ENCODE assay signal across 10 cellular contexts in the genomic region with DNA sequence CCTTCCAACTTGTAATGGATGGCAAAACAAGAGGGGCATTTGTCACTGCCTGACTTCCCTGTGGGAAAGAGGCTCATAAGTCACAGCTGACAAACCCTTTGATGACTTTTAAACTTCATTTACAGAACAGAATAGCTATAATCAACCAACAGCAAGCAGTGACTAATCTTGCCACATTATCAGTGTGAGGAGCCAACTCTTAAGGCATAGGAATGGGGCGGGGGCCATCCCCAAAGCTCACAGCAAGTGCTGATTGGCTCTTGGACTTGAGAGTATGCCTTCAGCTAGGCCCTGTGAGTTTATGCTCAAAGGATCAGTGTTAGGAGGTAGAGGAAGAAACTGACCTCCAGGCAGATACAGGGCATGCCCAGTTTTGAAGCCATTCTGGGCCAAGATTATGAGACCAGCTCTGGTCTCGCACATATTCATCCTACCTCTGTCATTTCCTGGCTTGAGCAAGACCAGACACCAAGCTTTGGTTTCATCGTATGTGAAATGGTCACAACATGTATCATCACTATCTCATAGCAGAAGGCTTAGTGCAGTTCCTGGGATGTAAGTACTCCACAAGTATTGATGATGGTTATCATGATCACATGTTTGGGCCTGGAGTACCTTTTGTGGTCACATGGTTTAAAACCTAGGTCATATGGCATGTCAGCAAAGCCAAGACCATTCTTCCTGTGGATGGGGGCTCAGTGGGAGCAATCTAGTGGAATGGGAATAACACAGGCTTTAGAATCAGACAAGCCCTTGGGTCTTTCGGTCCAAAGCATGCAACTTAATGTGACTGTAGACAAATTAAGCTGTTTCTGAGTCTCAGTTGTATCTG. TPM values are rescaled to one million over a fixed set of nuclear protein-coding genes. Genes with fewer than 3 reads are reported as not detected.
A peak's percentile ranks its signal among the peaks of the same experiment; 100 is the strongest.
DNase-seq lines count a peak whose midpoint lies in the region; ATAC-seq and TF ChIP-seq lines count a peak whose summit lies in the region.
"Had no signal": no experiment of that assay in that cellular context is flagged by ENCODE, and none has a peak within 500 bp of the region (broad histone marks: within the 10 kb centered on the region; RNA-seq: fewer than 3 reads in every experiment).

No MANE protein-coding gene starts in this region.

- H3K79me2 ChIP-seq in trophoblast cell (ENCODE audit: control insufficient read depth, insufficient read depth, low read length, poor library complexity), result peaks cover 8% of the 10 kb centered on the region

- H3K4me3 ChIP-seq in trophoblast cell (ENCODE audit: low read depth, low read length), result no peak overlapping the region
- H3K4me3 ChIP-seq: SJCRH30 had no signal

- DNase-seq in activated CD4-positive, alpha-beta T cell treated with anti-CD3 and anti-CD28 coated beads, Interleukin-2, amount 10 ng/mL, durations not matched to agents 24 days and 14 days, result no peak
- DNase-seq in activated CD4-positive, alpha-beta T cell treated with anti-CD3 and anti-CD28 coated beads, Interleukin-2, amount 50 U/mL, for 4 hours, result no peak
- peak; percentile 6 for DNase-seq in LHCN-M2 (ENCODE audit: low read depth)
- peak; percentile 46 to 49 for DNase-seq in erythroblast (lab: John Stamatoyannopoulos, UW)
- no peak for DNase-seq in trophoblast cell
- DNase-seq in cerebellar nuclear complex (lab: John Stamatoyannopoulos, UW), result no peak
- DNase-seq: NCI-H187 treated with DMSO at 0.1 percent for 48 hours, SJCRH30 had no signal

- H3K4me1 ChIP-seq in trophoblast cell (ENCODE audit: control insufficient read depth in 1 of 2, insufficient read depth in 2 of 2, low read length in 2 of 2), result peaks cover 37 to 56% of the 10 kb centered on the region in 2 experiments

- no peaks in the 10 kb centered on the region for H3K9me3 ChIP-seq in trophoblast cell (ENCODE audit: insufficient read depth, low read depth, low read length)
- H3K9me3 ChIP-seq: SJCRH30 had no signal

- no peak overlapping the region for H2AFZ ChIP-seq in trophoblast cell (ENCODE audit: insufficient read depth, low read length, poor library complexity)

- no peak overlapping the region for H3K4me2 ChIP-seq in trophoblast cell (ENCODE audit: low read length)

- H3K4me3 Mint-ChIP-seq in activated CD4-positive, alpha-beta T cell treated with anti-CD3 and anti-CD28 coated beads, Interleukin-2, amount 10 ng/mL, durations not matched to agents 24 days and 14 days, result no peak overlapping the region

- H3K27ac Mint-ChIP-seq in activated CD4-positive, alpha-beta T cell treated with anti-CD3 and anti-CD28 coated beads, Interleukin-2, amount 10 ng/mL, durations not matched to agents 24 days and 14 days, result peak overlapping the region; percentile 34

- H3K79me1 ChIP-seq in trophoblast cell (ENCODE audit: low read length), result peaks cover 27% of the 10 kb centered on the region

- intact Hi-C loops in activated CD4-positive, alpha-beta T cell treated with anti-CD3 and anti-CD28 coated beads, Interleukin-2, amount 10 ng/mL, durations not matched to agents 24 days and 14 days (cut with micrococcal nuclease), result no loop called here

- peaks cover 30% of the 10 kb centered on the region for H3K4me1 Mint-ChIP-seq in activated CD4-positive, alpha-beta T cell treated with anti-CD3 and anti-CD28 coated beads, Interleukin-2, amount 10 ng/mL, durations not matched to agents 24 days and 14 days

- H3K36me3 Mint-ChIP-seq in activated CD4-positive, alpha-beta T cell treated with anti-CD3 and anti-CD28 coated beads, Interleukin-2, amount 10 ng/mL, durations not matched to agents 24 days and 14 days (ENCODE audit: low read depth), result peaks cover 19% of the 10 kb centered on the region

- peak overlapping the region; percentile 62 for H2BK5ac ChIP-seq in trophoblast cell (ENCODE audit: low read depth, low read length, poor library complexity)

- H4K12ac ChIP-seq in trophoblast cell (ENCODE audit: low read depth, low read length), result no peak overlapping the region

- H2AK5ac ChIP-seq in trophoblast cell (ENCODE audit: low read length), result peak overlapping the region; percentile 40

- TF ChIP-seq POLR2A in erythroblast (IDR thresholded peaks at IDR 0.05; ENCODE audit: low read length), result no peak

- H3K27me3 Mint-ChIP-seq in activated CD4-positive, alpha-beta T cell treated with anti-CD3 and anti-CD28 coated beads, Interleukin-2, amount 10 ng/mL, durations not matched to agents 24 days and 14 days, result no peaks in the 10 kb centered on the region

- peak overlapping the region; percentile 30 for H3K4ac ChIP-seq in trophoblast cell (ENCODE audit: low read depth, low read length)

- peak overlapping the region; percentile 45 for H2BK120ac ChIP-seq in trophoblast cell (ENCODE audit: insufficient read depth, low read length, poor library complexity)

- H3K27ac ChIP-seq in trophoblast cell (ENCODE audit: low read depth, low read length), result peak overlapping the region; percentile 77
- H3K27ac ChIP-seq: SJCRH30 had no signal

- no CpG with 5 or more reads among the region's 4 CpGs for WGBS in trophoblast cell (ENCODE audit: extremely low coverage, insufficient coverage, insufficient read length)

- H3K14ac ChIP-seq in trophoblast cell (ENCODE audit: low read length), result peak overlapping the region; percentile 26

- no peaks in the 10 kb centered on the region for H3K27me3 ChIP-seq in trophoblast cell (ENCODE audit: insufficient read depth, low read length)
- H3K27me3 ChIP-seq: SJCRH30 had no signal

- no peak for ATAC-seq in HG03460 (IDR thresholded peaks at IDR 0.05; ENCODE audit: unreplicated experiment)
- no peak for ATAC-seq in HG03342 (IDR thresholded peaks at IDR 0.05; ENCODE audit: unreplicated experiment)

- H4K91ac ChIP-seq in trophoblast cell (ENCODE audit: low read depth, low read length), result peak overlapping the region; percentile 40

- peak overlapping the region; percentile 90 for H2BK12ac ChIP-seq in trophoblast cell (ENCODE audit: low read length)

- H3K23ac ChIP-seq in trophoblast cell (ENCODE audit: low read length), result no peak overlapping the region

- peak overlapping the region; percentile 40 for H4K8ac ChIP-seq in trophoblast cell (ENCODE audit: low read depth, low read length)

- peaks cover 0 to 2% of the 10 kb centered on the region in 2 experiments for H3K36me3 ChIP-seq in trophoblast cell (ENCODE audit: control insufficient read depth in 1 of 2, insufficient read depth in 2 of 2, low read length in 2 of 2)

- peak overlapping the region; percentile 56 for H3K18ac ChIP-seq in trophoblast cell (ENCODE audit: low read length)

- no peaks in the 10 kb centered on the region for H3K9me3 Mint-ChIP-seq in activated CD4-positive, alpha-beta T cell treated with anti-CD3 and anti-CD28 coated beads, Interleukin-2, amount 10 ng/mL, durations not matched to agents 24 days and 14 days

- H3K9ac ChIP-seq in trophoblast cell (ENCODE audit: low read length), result no peak overlapping the region

RNA-seq across cellular contexts. Expression of a gene that starts 49.2 kb away (rescaled TPM):
- total RNA-seq in activated CD4-positive, alpha-beta T cell treated with anti-CD3 and anti-CD28 coated beads, Interleukin-2, amount 10 ng/mL, durations not matched to agents 24 days and 14 days, result 106 and 107 TPM in 2 replicates
- total RNA-seq in LHCN-M2 (2014; rRNA removed), result 73.9 and 83.6 TPM in 2 replicates
- 51.0 TPM for polyA plus RNA-seq in LHCN-M2 (2012)
- 216 and 219 TPM in 2 replicates for polyA plus RNA-seq in trophoblast cell (2013)

Comparison
In these comparisons a context has a peak if more than half of its experiments do, and no peak if none do; other contexts are left out.
1. DNase-seq: peak in LHCN-M2 (single experiment) and erythroblast (2 of 2); none in activated CD4-positive, alpha-beta T cell treated with anti-CD3 and anti-CD28 coated beads, Interleukin-2, amount 10 ng/mL, durations not matched to agents 24 days and 14 days (single experiment), activated CD4-positive, alpha-beta T cell treated with anti-CD3 and anti-CD28 coated beads, Interleukin-2, amount 50 U/mL, for 4 hours (0 of 2), trophoblast cell (0 of 2) and cerebellar nuclear complex (0 of 2).